Comparison of ENCODE assay signal across 16 cellular contexts in genomic region chr5:138460032-138460693, GRCh38. TPM values are rescaled to one million over a fixed set of nuclear protein-coding genes. Genes with fewer than 3 reads are reported as not detected.
A peak's percentile ranks its signal among the peaks of the same experiment; 100 is the strongest.
DNase-seq lines count a peak whose midpoint lies in the region; ATAC-seq and TF ChIP-seq lines count a peak whose summit lies in the region.
"Had no signal": no experiment of that assay in that cellular context is flagged by ENCODE, and none has a peak within 500 bp of the region (broad histone marks: within the 10 kb centered on the region; RNA-seq: fewer than 3 reads in every experiment).

No MANE protein-coding gene starts in this region.

- H3K79me2 ChIP-seq in Karpas-422 (ENCODE audit: low read length) = no peaks in the 10 kb centered on the region

- no peak for ATAC-seq in CD8-positive, alpha-beta T cell
- ATAC-seq in naive B cell (ENCODE audit: low read depth in 2 of 2) = no peak
- ATAC-seq in Right ventricle myocardium superior (ENCODE audit: poor library complexity) = no peak
- ATAC-seq: esophagus mucosa had no signal

- intact Hi-C loops in CD8-positive, alpha-beta T cell (cut with DNase I, micrococcal nuclease) = loop anchor here in 1 of 2 experiments (5.0 kb wide), 1 partner anchor 942 kb away; the partner anchor contains the start of gene SPATA24
- intact Hi-C loops in activated T-helper 1 cell treated with anti-CD3 and anti-CD28 coated beads, Interleukin-12 subunit alpha, Interleukin-12 subunit beta, Interleukin-2, Interleukin-4 antibody, amounts not matched to agents 30 ng/mL and 10 ng/mL and 1 ng/mL, durations not matched to agents 14 hours and 24 hours and 36 hours (cut with micrococcal nuclease) = loop anchor here (10.0 kb wide), 1 partner anchor 705 kb away; the partner anchor contains the start of gene HNRNPA0
- intact Hi-C loops in Right ventricle myocardium superior (cut with DNase I) = no loop called here

- H3K9me3 ChIP-seq in BLaER1 (no peaks in the 10 kb centered on the region), Karpas-422 (ENCODE audit: low read length) (no peaks in the 10 kb centered on the region)
- no peaks in the 10 kb centered on the region for H3K9me3 ChIP-seq in CD8-positive, alpha-beta T cell (ENCODE audit: low read length)
- H3K9me3 ChIP-seq: adrenal gland, mucosa of descending colon, tibial nerve had no signal

- H3K9me2 ChIP-seq in Karpas-422 (replicated peaks; ENCODE audit: insufficient read depth, low read length) = no peaks in the 10 kb centered on the region

- H3K27ac ChIP-seq in BLaER1 (peak overlapping the region; percentile 83), Karpas-422 (ENCODE audit: low read length) (no peak overlapping the region)
- peak overlapping the region; percentile 44 for H3K27ac ChIP-seq in CD8-positive, alpha-beta T cell (ENCODE audit: low read depth, low read length)
- H3K27ac ChIP-seq: adrenal gland had no signal

- peaks cover 37% of the 10 kb centered on the region for H3K4me1 Mint-ChIP-seq in CD8-positive, alpha-beta T cell (ENCODE audit: low read depth)
- peaks cover 44% of the 10 kb centered on the region for H3K4me1 Mint-ChIP-seq in activated T-helper 1 cell treated with anti-CD3 and anti-CD28 coated beads, Interleukin-12 subunit alpha, Interleukin-12 subunit beta, Interleukin-2, Interleukin-4 antibody, amounts not matched to agents 30 ng/mL and 10 ng/mL and 1 ng/mL, durations not matched to agents 14 hours and 24 hours and 36 hours (ENCODE audit: low read depth)
- H3K4me1 Mint-ChIP-seq in naive B cell = peaks cover 27 to 41% (median 37%) of the 10 kb centered on the region in 3 donors

- no peak overlapping the region for H2AFZ ChIP-seq in Karpas-422 (ENCODE audit: low read length)

- H3K4me1 ChIP-seq in BLaER1 (peaks cover 65% of the 10 kb centered on the region), Karpas-422 (ENCODE audit: low read length) (peaks cover 12% of the 10 kb centered on the region)
- peaks cover 46% of the 10 kb centered on the region for H3K4me1 ChIP-seq in CD8-positive, alpha-beta T cell (ENCODE audit: insufficient read depth, low read length)

- no peaks in the 10 kb centered on the region for H3K9me3 Mint-ChIP-seq in CD8-positive, alpha-beta T cell
- no peaks in the 10 kb centered on the region for H3K9me3 Mint-ChIP-seq in activated T-helper 1 cell treated with anti-CD3 and anti-CD28 coated beads, Interleukin-12 subunit alpha, Interleukin-12 subunit beta, Interleukin-2, Interleukin-4 antibody, amounts not matched to agents 30 ng/mL and 10 ng/mL and 1 ng/mL, durations not matched to agents 14 hours and 24 hours and 36 hours
- H3K9me3 Mint-ChIP-seq in naive B cell = no peaks in the 10 kb centered on the region

- peaks cover under 1% of the 10 kb centered on the region for H3K36me3 Mint-ChIP-seq in CD8-positive, alpha-beta T cell
- no peaks in the 10 kb centered on the region for H3K36me3 Mint-ChIP-seq in activated T-helper 1 cell treated with anti-CD3 and anti-CD28 coated beads, Interleukin-12 subunit alpha, Interleukin-12 subunit beta, Interleukin-2, Interleukin-4 antibody, amounts not matched to agents 30 ng/mL and 10 ng/mL and 1 ng/mL, durations not matched to agents 14 hours and 24 hours and 36 hours (ENCODE audit: low read depth)
- H3K36me3 Mint-ChIP-seq in naive B cell = no peaks in the 10 kb centered on the region

- H4K20me1 ChIP-seq in BLaER1 (no peaks in the 10 kb centered on the region), Karpas-422 (ENCODE audit: insufficient read depth, low read depth, low read length) (no peaks in the 10 kb centered on the region)

- TF ChIP-seq CTCF in CD8-positive, alpha-beta T cell (IDR thresholded peaks at IDR 0.05) = no peak

- H3K9ac ChIP-seq in BLaER1 (peak overlapping the region; percentile 41; the same call in 1 of the 2 replicates), Karpas-422 (ENCODE audit: low read length) (no peak overlapping the region)

- H3K27me3 ChIP-seq in BLaER1 = no peaks in the 10 kb centered on the region
- no peaks in the 10 kb centered on the region for H3K27me3 ChIP-seq in CD8-positive, alpha-beta T cell (ENCODE audit: insufficient read depth, low read length)
- H3K27me3 ChIP-seq in Karpas-422 (ENCODE audit: low read length) = no peaks in the 10 kb centered on the region
- H3K27me3 ChIP-seq: adrenal gland, tibial nerve had no signal

- H3K4me3 ChIP-seq in BLaER1 (no peak overlapping the region), Karpas-422 (ENCODE audit: low read length) (no peak overlapping the region)
- no peak overlapping the region for H3K4me3 ChIP-seq in CD8-positive, alpha-beta T cell (ENCODE audit: low read depth, low read length)
- H3K4me3 ChIP-seq: adrenal gland, mucosa of descending colon, tibial nerve had no signal

- H3K27me3 Mint-ChIP-seq in CD8-positive, alpha-beta T cell (ENCODE audit: low read depth) = no peaks in the 10 kb centered on the region
- H3K27me3 Mint-ChIP-seq in activated T-helper 1 cell treated with anti-CD3 and anti-CD28 coated beads, Interleukin-12 subunit alpha, Interleukin-12 subunit beta, Interleukin-2, Interleukin-4 antibody, amounts not matched to agents 30 ng/mL and 10 ng/mL and 1 ng/mL, durations not matched to agents 14 hours and 24 hours and 36 hours (ENCODE audit: insufficient read depth) = peaks cover 7% of the 10 kb centered on the region
- H3K27me3 Mint-ChIP-seq in naive B cell = no peaks in the 10 kb centered on the region

- POLR2A ChIA-PET in CD8-positive, alpha-beta T cell (lab: Charles Lee) = interaction anchor here (1.0 kb wide), 1 partner anchor 116 kb away, joined by 5 read pairs; the partner anchor contains the start of gene HSPA9

- H3K27ac Mint-ChIP-seq in CD8-positive, alpha-beta T cell = peak overlapping the region; percentile 100
- peak overlapping the region; percentile 99 for H3K27ac Mint-ChIP-seq in activated T-helper 1 cell treated with anti-CD3 and anti-CD28 coated beads, Interleukin-12 subunit alpha, Interleukin-12 subunit beta, Interleukin-2, Interleukin-4 antibody, amounts not matched to agents 30 ng/mL and 10 ng/mL and 1 ng/mL, durations not matched to agents 14 hours and 24 hours and 36 hours
- peak overlapping the region in 5 of 6 donors; percentile 8 to 79 (median 51) for H3K27ac Mint-ChIP-seq in naive B cell
- H3K27ac Mint-ChIP-seq: progenitor cell of endocrine pancreas had no signal

- no peaks in the 10 kb centered on the region for H3K36me3 ChIP-seq in BLaER1
- H3K36me3 ChIP-seq in CD8-positive, alpha-beta T cell (ENCODE audit: insufficient read depth, low read length) = no peaks in the 10 kb centered on the region
- no peaks in the 10 kb centered on the region for H3K36me3 ChIP-seq in Karpas-422 (ENCODE audit: insufficient read depth, low read length)
- H3K36me3 ChIP-seq: adrenal gland, tibial nerve had no signal

- H3K4me3 Mint-ChIP-seq in CD8-positive, alpha-beta T cell = no peak overlapping the region
- peak overlapping the region; percentile 9 for H3K4me3 Mint-ChIP-seq in activated T-helper 1 cell treated with anti-CD3 and anti-CD28 coated beads, Interleukin-12 subunit alpha, Interleukin-12 subunit beta, Interleukin-2, Interleukin-4 antibody, amounts not matched to agents 30 ng/mL and 10 ng/mL and 1 ng/mL, durations not matched to agents 14 hours and 24 hours and 36 hours
- peak overlapping the region in 1 of 8 donors; percentile 56 for H3K4me3 Mint-ChIP-seq in naive B cell

- no peak for DNase-seq in CD8-positive, alpha-beta T cell
- no peak for DNase-seq in activated T-helper 1 cell treated with anti-CD3 and anti-CD28 coated beads, Interleukin-12 subunit alpha, Interleukin-12 subunit beta, Interleukin-2, Interleukin-4 antibody, amounts not matched to agents 30 ng/mL and 10 ng/mL and 1 ng/mL, durations not matched to agents 14 hours and 24 hours and 36 hours (ENCODE audit: low spot score)
- DNase-seq in naive B cell (no peak), Karpas-422 (no peak), retina (no peak), mucosa of gallbladder (ENCODE audit: low spot score) (no peak), Right ventricle myocardium superior (no peak)
- DNase-seq: EL, NCI-H2081 treated with DMSO at 0.1 percent for 48 hours, NCI-H748 treated with DMSO at 0.1 percent for 48 hours had no signal

- CTCF ChIA-PET in CD8-positive, alpha-beta T cell (lab: Charles Lee) = interaction anchor here (7.1 to 11.4 kb wide), 2 partner anchors 10 to 44 kb away, joined by 58 to 100 read pairs; no protein-coding TSS in a partner anchor

- H3K4me2 ChIP-seq in BLaER1 (peak overlapping the region; percentile 97), Karpas-422 (ENCODE audit: low read depth, low read length, poor library complexity, severe bottlenecking) (no peak overlapping the region)

RNA-seq across cellular contexts. Expression of gene EGR1, which starts 5.1 kb away (rescaled TPM):
- 10 to 100 TPM; 12.1 to 12.7 TPM for total RNA-seq in CD8-positive, alpha-beta T cell
- total RNA-seq in activated T-helper 1 cell treated with anti-CD3 and anti-CD28 coated beads, Interleukin-12 subunit alpha, Interleukin-12 subunit beta, Interleukin-2, Interleukin-4 antibody, amounts not matched to agents 30 ng/mL and 10 ng/mL and 1 ng/mL, durations not matched to agents 14 hours and 24 hours and 36 hours = 42.8 and 43.0 TPM in 2 replicates
- polyA plus RNA-seq in naive B cell (ENCODE audit: low read depth in 6 of 6) = 100 to 1,000 TPM in 2 of 6 donors, 10 to 100 TPM in 3, 1 to 10 TPM in 1; 7.0 to 125 (median 41.8) TPM
- 0.61 and 1.7 TPM in 2 replicates for total RNA-seq in Karpas-422 (2014; rRNA removed; shearing (Covaris generic); ENCODE audit: low replicate concordance)
- 98.5 TPM for total RNA-seq in mucosa of gallbladder
- 6.8 TPM for total RNA-seq in Right ventricle myocardium superior

RNA-seq across cellular contexts. Expression of gene REEP2, which starts 21.3 kb away (rescaled TPM):
- total RNA-seq in CD8-positive, alpha-beta T cell = under 1 TPM in 1 of 2 experiments, not detected in 1; 0.19 TPM
- total RNA-seq in activated T-helper 1 cell treated with anti-CD3 and anti-CD28 coated beads, Interleukin-12 subunit alpha, Interleukin-12 subunit beta, Interleukin-2, Interleukin-4 antibody, amounts not matched to agents 30 ng/mL and 10 ng/mL and 1 ng/mL, durations not matched to agents 14 hours and 24 hours and 36 hours = 5.1 and 5.4 TPM in 2 replicates
- polyA plus RNA-seq in naive B cell (ENCODE audit: low read depth in 6 of 6) = not detected
- 1.8 and 3.1 TPM in 2 replicates for total RNA-seq in Karpas-422 (2014; rRNA removed; shearing (Covaris generic); ENCODE audit: low replicate concordance)
- 7.6 TPM for total RNA-seq in mucosa of gallbladder
- 6.1 TPM for total RNA-seq in Right ventricle myocardium superior
